Comparison of ENCODE assay signal across 17 cellular contexts in genomic region chr9:76026796-76027195, GRCh38.
DNase-seq lines count a peak whose midpoint lies in the region; ATAC-seq and TF ChIP-seq lines count a peak whose summit lies in the region.
"Had no signal": no experiment of that assay in that cellular context is flagged by ENCODE, and none has a peak within 500 bp of the region (broad histone marks: within the 10 kb centered on the region; RNA-seq: fewer than 3 reads in every experiment).

No MANE protein-coding gene starts in this region.

- POLR2A ChIA-PET in CD4-positive, alpha-beta memory T cell (lab: Charles Lee; ENCODE audit: partially characterized antibody), result interaction anchor here (0.6 kb wide), 1 partner anchor 1402 kb away, joined by 3 read pairs; no protein-coding TSS in a partner anchor
- POLR2A ChIA-PET in naive thymus-derived CD4-positive, alpha-beta T cell (lab: Charles Lee), result interaction anchor here (0.8 kb wide), 1 partner anchor 1006 kb away, joined by 3 read pairs; no protein-coding TSS in a partner anchor

- DNase-seq in T-helper 2 cell treated with Interferon-gamma antibody and Interleukin-4, amounts not matched to agents 5 μg/mL and 100 μg/mL, for 36 hours (ENCODE audit: low spot score), result no peak
- no peak for DNase-seq in T-helper 2 cell
- no peak for DNase-seq in CD4-positive, alpha-beta memory T cell
- no peak for DNase-seq in SJSA1 (ENCODE audit: low read depth in 1 of 2, low spot score in 2 of 2)
- DNase-seq in naive thymus-derived CD4-positive, alpha-beta T cell, result no peak
- no peak for DNase-seq in smooth muscle cell (lab: John Stamatoyannopoulos, UW; ENCODE audit: unreplicated experiment)
- DNase-seq in CD1c-positive myeloid dendritic cell (ENCODE audit: extremely low spot score), result no peak
- DNase-seq: MV-4-11, NCI-H1417, NCI-H187 treated with DMSO at 0.1 percent for 48 hours, NCI-H69, Right ventricle myocardium superior, SK-N-SH had no signal

- H3K9me3 ChIP-seq in CD4-positive, alpha-beta memory T cell (ENCODE audit: control insufficient read depth in 1 of 2, low read length in 2 of 2), result no peaks in the 10 kb centered on the region
- no peaks in the 10 kb centered on the region for H3K9me3 ChIP-seq in SJSA1 (replicated peaks)
- H3K9me3 ChIP-seq in naive thymus-derived CD4-positive, alpha-beta T cell (ENCODE audit: control insufficient read depth in 2 of 3, low read length in 3 of 3), result no peaks in the 10 kb centered on the region
- H3K9me3 ChIP-seq in smooth muscle cell (replicated peaks; ENCODE audit: low read depth), result no peaks in the 10 kb centered on the region
- H3K9me3 ChIP-seq: SK-N-SH had no signal

- intact Hi-C loops in CD4-positive, alpha-beta memory T cell (cut with micrococcal nuclease), result loop anchor here (10.0 kb wide), 2 partner anchors 68 to 148 kb away; no protein-coding TSS in a partner anchor
- intact Hi-C loops in naive thymus-derived CD4-positive, alpha-beta T cell (cut with micrococcal nuclease), result loop anchor here (1.0 to 10.0 kb wide), 5 partner anchors 8 to 1072 kb away; partner anchors contain the start of genes C9orf40 (in 1 of the 2) and PCSK5 (in 1 of the 2)

- no peaks in the 10 kb centered on the region for H4K20me1 ChIP-seq in smooth muscle cell (ENCODE audit: low read depth)

- H3K36me3 Mint-ChIP-seq in T-helper 2 cell treated with Interferon-gamma antibody and Interleukin-4, amounts not matched to agents 5 μg/mL and 100 μg/mL, for 36 hours (ENCODE audit: low read depth), result peaks cover 18% of the 10 kb centered on the region
- H3K36me3 Mint-ChIP-seq in CD4-positive, alpha-beta memory T cell, result peaks cover 0 to 3% of the 10 kb centered on the region in 2 donors
- peaks cover 0 to 32% (median 17%) of the 10 kb centered on the region in 5 donors for H3K36me3 Mint-ChIP-seq in naive thymus-derived CD4-positive, alpha-beta T cell
- H3K36me3 Mint-ChIP-seq: IgD-negative memory B cell had no signal

- CTCF ChIA-PET in CD4-positive, alpha-beta memory T cell (lab: Charles Lee; ENCODE audit: partially characterized antibody), result interaction anchor here (1.4 kb wide), 1 partner anchor 17 kb away, joined by 3 read pairs; no protein-coding TSS in a partner anchor
- CTCF ChIA-PET in naive thymus-derived CD4-positive, alpha-beta T cell (lab: Charles Lee), result interaction anchor here (0.8 kb wide), 1 partner anchor 36 kb away, joined by 3 read pairs; no protein-coding TSS in a partner anchor

- H3K9me3 Mint-ChIP-seq in T-helper 2 cell treated with Interferon-gamma antibody and Interleukin-4, amounts not matched to agents 5 μg/mL and 100 μg/mL, for 36 hours, result peaks cover 4% of the 10 kb centered on the region
- no peaks in the 10 kb centered on the region for H3K9me3 Mint-ChIP-seq in CD4-positive, alpha-beta memory T cell
- H3K9me3 Mint-ChIP-seq in naive thymus-derived CD4-positive, alpha-beta T cell, result peaks cover 0 to 4% (median 0%) of the 10 kb centered on the region in 11 donors

- no peak overlapping the region for H3K4me2 ChIP-seq in smooth muscle cell
- H3K4me2 ChIP-seq: SK-N-SH had no signal

- H3K27me3 ChIP-seq in CD4-positive, alpha-beta memory T cell (ENCODE audit: insufficient read depth, low read length), result no peaks in the 10 kb centered on the region
- H3K27me3 ChIP-seq in SJSA1 (replicated peaks), result no peaks in the 10 kb centered on the region
- no peaks in the 10 kb centered on the region for H3K27me3 ChIP-seq in naive thymus-derived CD4-positive, alpha-beta T cell (ENCODE audit: control insufficient read depth in 2 of 2, insufficient read depth in 2 of 2, low read length in 2 of 2)
- no peaks in the 10 kb centered on the region for H3K27me3 ChIP-seq in smooth muscle cell (ENCODE audit: low read depth)

- H3K36me3 ChIP-seq in CD4-positive, alpha-beta memory T cell (ENCODE audit: insufficient read depth, low read length), result no peaks in the 10 kb centered on the region
- peaks cover 10% of the 10 kb centered on the region; the same call in 1 of the 2 replicates for H3K36me3 ChIP-seq in SJSA1
- H3K36me3 ChIP-seq in naive thymus-derived CD4-positive, alpha-beta T cell (ENCODE audit: control insufficient read depth in 2 of 3, insufficient read depth in 3 of 3, low read length in 3 of 3), result no peaks in the 10 kb centered on the region
- H3K36me3 ChIP-seq in smooth muscle cell (ENCODE audit: low read depth), result no peaks in the 10 kb centered on the region

- no peak overlapping the region for H3K27ac ChIP-seq in CD4-positive, alpha-beta memory T cell (ENCODE audit: low read depth, low read length)
- H3K27ac ChIP-seq in SJSA1, result peak overlapping the region; percentile 49
- peak overlapping the region; percentile 45 for H3K27ac ChIP-seq in naive thymus-derived CD4-positive, alpha-beta T cell (ENCODE audit: low read depth, low read length)
- no peak overlapping the region for H3K27ac ChIP-seq in smooth muscle cell (ENCODE audit: low read depth)
- H3K27ac ChIP-seq: 22Rv1, C4-2B had no signal

- no peaks in the 10 kb centered on the region for H3K79me2 ChIP-seq in smooth muscle cell (ENCODE audit: low read depth)

- H3K27me3 Mint-ChIP-seq in T-helper 2 cell treated with Interferon-gamma antibody and Interleukin-4, amounts not matched to agents 5 μg/mL and 100 μg/mL, for 36 hours (ENCODE audit: low read depth), result no peaks in the 10 kb centered on the region
- H3K27me3 Mint-ChIP-seq in CD4-positive, alpha-beta memory T cell, result no peaks in the 10 kb centered on the region
- H3K27me3 Mint-ChIP-seq in naive thymus-derived CD4-positive, alpha-beta T cell, result no peaks in the 10 kb centered on the region
- H3K27me3 Mint-ChIP-seq: IgD-negative memory B cell had no signal

- no peak overlapping the region for H2AFZ ChIP-seq in smooth muscle cell (ENCODE audit: low read depth)

- H3K4me3 ChIP-seq in CD4-positive, alpha-beta memory T cell (ENCODE audit: low read length in 2 of 2), result no peak overlapping the region
- H3K4me3 ChIP-seq in SJSA1 (no peak overlapping the region), smooth muscle cell (no peak overlapping the region)
- H3K4me3 ChIP-seq in naive thymus-derived CD4-positive, alpha-beta T cell (ENCODE audit: low read length), result no peak overlapping the region

- H3K4me1 Mint-ChIP-seq in T-helper 2 cell treated with Interferon-gamma antibody and Interleukin-4, amounts not matched to agents 5 μg/mL and 100 μg/mL, for 36 hours (ENCODE audit: low read depth), result peaks cover 61% of the 10 kb centered on the region
- H3K4me1 Mint-ChIP-seq in CD4-positive, alpha-beta memory T cell, result peaks cover 45 to 75% (median 65%) of the 10 kb centered on the region in 4 donors
- peaks cover 36 to 95% (median 86%) of the 10 kb centered on the region in 7 donors for H3K4me1 Mint-ChIP-seq in naive thymus-derived CD4-positive, alpha-beta T cell
- H3K4me1 Mint-ChIP-seq: IgD-negative memory B cell had no signal

- TF ChIP-seq CTCF in smooth muscle cell (IDR thresholded peaks at IDR 0.05; ENCODE audit: borderline replicate concordance, insufficient read depth, poor library complexity, severe bottlenecking), result no peak

- peaks cover 65% of the 10 kb centered on the region for H3K4me1 ChIP-seq in CD4-positive, alpha-beta memory T cell (ENCODE audit: insufficient read depth, low read length)
- H3K4me1 ChIP-seq in SJSA1 (replicated peaks) (peaks cover 44% of the 10 kb centered on the region), smooth muscle cell (ENCODE audit: low read depth) (no peaks in the 10 kb centered on the region)
- H3K4me1 ChIP-seq in naive thymus-derived CD4-positive, alpha-beta T cell (ENCODE audit: control insufficient read depth in 2 of 2, insufficient read depth in 2 of 2, low read length in 2 of 2), result peaks cover 10 to 79% of the 10 kb centered on the region in 2 donors

- H3K27ac Mint-ChIP-seq in T-helper 2 cell treated with Interferon-gamma antibody and Interleukin-4, amounts not matched to agents 5 μg/mL and 100 μg/mL, for 36 hours, result peak overlapping the region; percentile 24
- H3K27ac Mint-ChIP-seq in CD4-positive, alpha-beta memory T cell, result peak overlapping the region in 5 of 7 donors; percentile 30 to 90 (median 60)
- peak overlapping the region in 8 of 9 donors; percentile 86 to 99 (median 95) for H3K27ac Mint-ChIP-seq in naive thymus-derived CD4-positive, alpha-beta T cell

- 94% methylated on average over 6 of the region's 6 CpGs for WGBS in smooth muscle cell (ENCODE audit: low lambda C conversion rate)

- H3K9ac ChIP-seq in smooth muscle cell (ENCODE audit: low read depth), result no peak overlapping the region
- H3K9ac ChIP-seq: SK-N-SH had no signal

- H3F3A ChIP-seq in smooth muscle cell (ENCODE audit: low read depth), result no peaks in the 10 kb centered on the region

- H3K4me3 Mint-ChIP-seq in T-helper 2 cell treated with Interferon-gamma antibody and Interleukin-4, amounts not matched to agents 5 μg/mL and 100 μg/mL, for 36 hours, result peak overlapping the region; percentile 73
- H3K4me3 Mint-ChIP-seq in CD4-positive, alpha-beta memory T cell, result peak overlapping the region in 6 of 8 donors; percentile 41 to 94 (median 84)
- H3K4me3 Mint-ChIP-seq in naive thymus-derived CD4-positive, alpha-beta T cell, result peak overlapping the region; percentile 39 to 90 (median 84)
- H3K4me3 Mint-ChIP-seq: IgD-negative memory B cell had no signal

- no peak for ATAC-seq in naive thymus-derived CD4-positive, alpha-beta T cell
- ATAC-seq in GM21576 (IDR thresholded peaks at IDR 0.05; ENCODE audit: unreplicated experiment), result no peak

Comparison
In these comparisons a context has a peak if more than half of its experiments do, and no peak if none do; other contexts are left out.
1. H3K27ac Mint-ChIP-seq: peak in every context shown above with its lines; median percentile 95 in naive thymus-derived CD4-positive, alpha-beta T cell; 60 in CD4-positive, alpha-beta memory T cell; 24 in T-helper 2 cell treated with Interferon-gamma antibody and Interleukin-4, amounts not matched to agents 5 μg/mL and 100 μg/mL, for 36 hours.
2. H3K27ac ChIP-seq: peak in SJSA1 (single experiment) and naive thymus-derived CD4-positive, alpha-beta T cell (single experiment); none in CD4-positive, alpha-beta memory T cell (single experiment) and smooth muscle cell (single experiment).
3. Peak in every context shown above with its lines, with median percentiles within 50 percentile points of each other: H3K4me3 Mint-ChIP-seq.